ENCODE assay signal across 21 cellular contexts in genomic region chr9:80793706-80794105, GRCh38.
DNase-seq lines count a peak whose midpoint lies in the region; ATAC-seq and TF ChIP-seq lines count a peak whose summit lies in the region.
"Had no signal": no experiment of that assay in that cellular context is flagged by ENCODE, and none has a peak within 500 bp of the region (broad histone marks: within the 10 kb centered on the region; RNA-seq: fewer than 3 reads in every experiment).

No MANE protein-coding gene starts in this region.

- in situ Hi-C loops in G401 (cut with HindIII; ENCODE audit: low sequenced_read_pairs), result no loop called here

- H3K9me3 Mint-ChIP-seq in mesothelial cell of epicardium, result no peaks in the 10 kb centered on the region
- H3K9me3 Mint-ChIP-seq: CD4-positive, alpha-beta T cell had no signal

- H3K27ac Mint-ChIP-seq in mesothelial cell of epicardium, result no peak overlapping the region
- H3K27ac Mint-ChIP-seq: B cell; CD4-positive, alpha-beta T cell; CD8-positive, alpha-beta T cell had no signal

- no peak for ATAC-seq in HG02973 (IDR thresholded peaks at IDR 0.05; ENCODE audit: unreplicated experiment)
- ATAC-seq: A549; CD8-positive, alpha-beta T cell had no signal

- no peaks in the 10 kb centered on the region for H3K79me2 ChIP-seq in OCI-LY3 (ENCODE audit: low read length)

- no peaks in the 10 kb centered on the region for H3K36me3 Mint-ChIP-seq in mesothelial cell of epicardium
- H3K36me3 Mint-ChIP-seq: CD8-positive, alpha-beta T cell had no signal

- H3K9me3 ChIP-seq in OCI-LY3 (ENCODE audit: insufficient read depth, low read length), result no peaks in the 10 kb centered on the region
- H3K9me3 ChIP-seq: A549; BLaER1 treated with 17β-estradiol and CSF1 and Interleukin-3, amounts not matched to agents 10 nM and 100 nM; Caco-2 had no signal

- H3K4me2 ChIP-seq in OCI-LY3 (ENCODE audit: low read length), result peak overlapping the region; percentile 31
- H3K4me2 ChIP-seq: A549; BLaER1 treated with 17β-estradiol and CSF1 and Interleukin-3, amounts not matched to agents 10 nM and 100 nM had no signal

- no peak for TF ChIP-seq CTCF in OCI-LY3 (IDR thresholded peaks at IDR 0.05; ENCODE audit: low read depth, low read length)
- TF ChIP-seq CTCF in mesothelial cell of epicardium (IDR thresholded peaks at IDR 0.05; ENCODE audit: unreplicated experiment), result no peak

- H3K36me3 ChIP-seq in OCI-LY3 (replicated peaks; ENCODE audit: low read depth, low read length), result no peaks in the 10 kb centered on the region
- H3K36me3 ChIP-seq: BLaER1 treated with 17β-estradiol and CSF1 and Interleukin-3, amounts not matched to agents 10 nM and 100 nM had no signal

- no peaks in the 10 kb centered on the region for H3K27me3 Mint-ChIP-seq in mesothelial cell of epicardium (ENCODE audit: low read depth)
- H3K27me3 Mint-ChIP-seq: B cell; CD4-positive, alpha-beta T cell had no signal

- no peak overlapping the region for H3K9ac ChIP-seq in OCI-LY3 (ENCODE audit: low read length)
- H3K9ac ChIP-seq: BLaER1 treated with 17β-estradiol and CSF1 and Interleukin-3, amounts not matched to agents 10 nM and 100 nM had no signal

- no peak overlapping the region for H3K4me3 ChIP-seq in OCI-LY3 (ENCODE audit: low read length)
- H3K4me3 ChIP-seq: A549; BLaER1 treated with 17β-estradiol and CSF1 and Interleukin-3, amounts not matched to agents 10 nM and 100 nM had no signal

- H3K4me3 Mint-ChIP-seq in mesothelial cell of epicardium, result no peak overlapping the region
- H3K4me3 Mint-ChIP-seq: B cell; CD4-positive, alpha-beta T cell; CD8-positive, alpha-beta T cell had no signal

- H3K4me1 ChIP-seq in OCI-LY3 (ENCODE audit: low read length), result peaks cover 43% of the 10 kb centered on the region
- H3K4me1 ChIP-seq: A549, Caco-2 had no signal

- peak overlapping the region; percentile 37 for H3K27ac ChIP-seq in OCI-LY3 (ENCODE audit: low read length)
- H3K27ac ChIP-seq: 22Rv1, C4-2B had no signal

- H4K20me1 ChIP-seq in OCI-LY3 (ENCODE audit: insufficient read depth, low read length), result no peaks in the 10 kb centered on the region
- H4K20me1 ChIP-seq: BLaER1 treated with 17β-estradiol and CSF1 and Interleukin-3, amounts not matched to agents 10 nM and 100 nM had no signal

- no peak overlapping the region for H2AFZ ChIP-seq in OCI-LY3 (ENCODE audit: low read depth, low read length)

- DNase-seq in DMS 273 (lab: John Stamatoyannopoulos, UW; ENCODE audit: unreplicated experiment) (peak; percentile 47), G401 (ENCODE audit: low spot score) (peak; percentile 78), cerebellum (ENCODE audit: low spot score) (peak; percentile 18), mesothelial cell of epicardium (ENCODE audit: low spot score in 2 of 2, unreplicated experiment in 2 of 2) (no peak), dermis blood vessel endothelial cell (no peak)
- DNase-seq: Caco-2; Calu3; CD4-positive, alpha-beta T cell; CD8-positive, alpha-beta T cell; DMS153; DMS79; DND-41; EL; GF-D8 had no signal

- no peaks in the 10 kb centered on the region for H3K27me3 ChIP-seq in OCI-LY3 (ENCODE audit: low read depth, low read length)
- H3K27me3 ChIP-seq: BLaER1 treated with 17β-estradiol and CSF1 and Interleukin-3, amounts not matched to agents 10 nM and 100 nM had no signal

- H3K4me1 Mint-ChIP-seq in mesothelial cell of epicardium, result peaks cover 57% of the 10 kb centered on the region
- H3K4me1 Mint-ChIP-seq: B cell had no signal

Comparison
In these comparisons a context has a peak if more than half of its experiments do, and no peak if none do; other contexts are left out.
1. DNase-seq: peak in DMS 273 (single experiment), G401 (single experiment) and cerebellum (single experiment); none in mesothelial cell of epicardium (0 of 2) and dermis blood vessel endothelial cell (single experiment).